Comparison of ENCODE assay signal across 18 cellular contexts in genomic region chr16:89273741-89274472, GRCh38.
"Had no signal": no experiment of that assay in that cellular context is flagged by ENCODE, and none has a peak within 500 bp of the region (broad histone marks: within the 10 kb centered on the region; RNA-seq: fewer than 3 reads in every experiment).

No MANE protein-coding gene starts in this region.

- H3K27me3 Mint-ChIP-seq: activated CD4-positive, alpha-beta T cell treated with anti-CD3 and anti-CD28 coated beads for 36 hours; activated CD8-positive, alpha-beta T cell treated with anti-CD3 and anti-CD28 coated beads for 36 hours; dendritic cell treated with granulocyte-macrophage colony-stimulating factor and Interleukin-4, amounts not matched to agents 40 ng/mL and 50 ng/mL, for 4 days; naive thymus-derived CD4-positive, alpha-beta T cell had no signal

- H3K9me3 Mint-ChIP-seq: activated CD8-positive, alpha-beta T cell treated with anti-CD3 and anti-CD28 coated beads for 36 hours; dendritic cell treated with granulocyte-macrophage colony-stimulating factor and Interleukin-4, amounts not matched to agents 40 ng/mL and 50 ng/mL, for 4 days had no signal

- DNase-seq: activated CD4-positive, alpha-beta T cell treated with anti-CD3 and anti-CD28 coated beads for 36 hours; activated CD8-positive, alpha-beta T cell treated with anti-CD3 and anti-CD28 coated beads for 36 hours; activated effector memory CD4-positive, alpha-beta T cell treated with Interleukin-2 at 50 U/mL for 16 hours; adrenal gland; body of pancreas; hypothalamus; naive thymus-derived CD4-positive, alpha-beta T cell; occipital lobe; spleen; stimulated activated CD4-positive, alpha-beta T cell treated with anti-CD3 and anti-CD28 coated beads, Interleukin-1b, Interleukin-23, amount 100 ng/mL, for 48 hours; stimulated activated naive CD8-positive, alpha-beta T cell treated with anti-CD3 and anti-CD28 coated beads, Interleukin-15, Interleukin-2, amounts not matched to agents 100 U/mL and 50 U/mL, for 24 hours; SW 1271; T-helper 9 cell; upper lobe of left lung had no signal

- ATAC-seq: activated CD4-positive, alpha-beta T cell treated with anti-CD3 and anti-CD28 coated beads for 36 hours; activated CD8-positive, alpha-beta T cell treated with anti-CD3 and anti-CD28 coated beads for 36 hours; body of pancreas; naive thymus-derived CD4-positive, alpha-beta T cell; sciatic nerve; stimulated activated naive CD8-positive, alpha-beta T cell treated with anti-CD3 and anti-CD28 coated beads, Interleukin-15, Interleukin-2, amounts not matched to agents 100 U/mL and 50 U/mL, for 24 hours had no signal

- H3K4me3 Mint-ChIP-seq: activated CD4-positive, alpha-beta T cell treated with anti-CD3 and anti-CD28 coated beads for 36 hours; activated CD8-positive, alpha-beta T cell treated with anti-CD3 and anti-CD28 coated beads for 36 hours; dendritic cell treated with granulocyte-macrophage colony-stimulating factor and Interleukin-4, amounts not matched to agents 40 ng/mL and 50 ng/mL, for 4 days; naive thymus-derived CD4-positive, alpha-beta T cell had no signal

- H3K9me3 ChIP-seq: adrenal gland, body of pancreas, prostate gland, SJSA1, spleen, upper lobe of left lung had no signal

- H3K27ac Mint-ChIP-seq: activated CD4-positive, alpha-beta T cell treated with anti-CD3 and anti-CD28 coated beads for 36 hours; activated CD8-positive, alpha-beta T cell treated with anti-CD3 and anti-CD28 coated beads for 36 hours; dendritic cell treated with granulocyte-macrophage colony-stimulating factor and Interleukin-4, amounts not matched to agents 40 ng/mL and 50 ng/mL, for 4 days had no signal

- H3K27me3 ChIP-seq: adrenal gland, body of pancreas, SJSA1, spleen, upper lobe of left lung had no signal

- H3K4me1 Mint-ChIP-seq: activated CD4-positive, alpha-beta T cell treated with anti-CD3 and anti-CD28 coated beads for 36 hours had no signal

- H3K4me3 ChIP-seq: adrenal gland, body of pancreas, prostate gland, SJSA1, spleen, upper lobe of left lung had no signal

- H3K27ac ChIP-seq: adrenal gland, body of pancreas, prostate gland, SJSA1, spleen, upper lobe of left lung had no signal

- H3K4me1 ChIP-seq: body of pancreas, prostate gland, SJSA1, upper lobe of left lung had no signal
